ENCODE assay signal across 1 cellular context in genomic region chr20:56590888-56591287, GRCh38.
TF ChIP-seq lines count a peak whose summit lies in the region.

No MANE protein-coding gene starts in this region.

TF ChIP-seq in HCT116, 20 proteins besides CTCF, POLR2A, EP300 and RAD21 (continued from another document):
- no peak for TF ChIP-seq YY1 (IDR thresholded peaks at IDR 0.05; ENCODE audit: extremely low read depth, insufficient replicate concordance, low read depth, low read length)
- no peak for TF ChIP-seq EZH2 (IDR thresholded peaks at IDR 0.05)
- TF ChIP-seq TCF7L2 (IDR thresholded peaks at IDR 0.05; ENCODE audit: borderline replicate concordance, extremely low read depth, insufficient read depth, insufficient read length), result no peak
- no peak for TF ChIP-seq SP1 (IDR thresholded peaks at IDR 0.05; ENCODE audit: low read depth)
TF ChIP-seq in HCT116: peak in this region for 0.
